ENCODE assay signal across 8 cellular contexts in genomic region chr2:201260302-201260800, GRCh38. TPM values are rescaled to one million over a fixed set of nuclear protein-coding genes. Genes with fewer than 3 reads are reported as not detected.
DNase-seq lines count a peak whose midpoint lies in the region; ATAC-seq, FAIRE-seq and TF ChIP-seq lines count a peak whose summit lies in the region.

TSS of gene CASP8 (plus strand) at chr2:201260536. CDS start at chr2:201266487, 5,951 bp downstream.

- no peaks in the 10 kb centered on the region for H3K9me3 ChIP-seq in astrocyte (ENCODE audit: insufficient read depth, low read depth, low read length)
- H3K9me3 ChIP-seq in liver (ENCODE audit: control insufficient read depth in 4 of 4, low read length in 3 of 4): no peaks in the 10 kb centered on the region

- H3K4me3 Mint-ChIP-seq in astrocyte (ENCODE audit: unreplicated experiment): peak within 1 kb of the TSS; percentile 90

- peaks cover 39% of the 10 kb centered on the region for H3K79me2 ChIP-seq in astrocyte (ENCODE audit: insufficient read depth, low read length)

- ATAC-seq in HG03378 (IDR thresholded peaks at IDR 0.05; ENCODE audit: unreplicated experiment) (peak; percentile 24), HG02588 (IDR thresholded peaks at IDR 0.05; ENCODE audit: unreplicated experiment) (no peak)

- no peaks in the 10 kb centered on the region for H3K27me3 Mint-ChIP-seq in astrocyte (ENCODE audit: low read depth, unreplicated experiment)

- H3K27me3 ChIP-seq in astrocyte (ENCODE audit: insufficient read depth, low read length): no peaks in the 10 kb centered on the region
- H3K27me3 ChIP-seq in liver (ENCODE audit: control insufficient read depth in 4 of 4, insufficient read depth in 4 of 4, low read length in 3 of 4): no peaks in the 10 kb centered on the region

- H3K4me1 Mint-ChIP-seq in astrocyte (ENCODE audit: low read depth, unreplicated experiment): peaks cover 28% of the 10 kb centered on the region

- peak within 1 kb of the TSS; percentile 94 for H3K4me2 ChIP-seq in astrocyte (ENCODE audit: low read length)

- no peak for TF ChIP-seq RAD21 in liver (IDR thresholded peaks at IDR 0.05)

- peak within 1 kb of the TSS; percentile 24 for H2AFZ ChIP-seq in astrocyte (ENCODE audit: low read depth, low read length)

- no peak for TF ChIP-seq CTCF in astrocyte (IDR thresholded peaks at IDR 0.05; ENCODE audit: insufficient read depth, low read depth, low read length)
- TF ChIP-seq CTCF in liver (IDR thresholded peaks at IDR 0.05; ENCODE audit: low read depth, low read length, missing input control): no peak

- no peaks in the 10 kb centered on the region for H3K9me3 Mint-ChIP-seq in astrocyte (ENCODE audit: unreplicated experiment)

- no peak within 1 kb of the TSS for H3K9ac ChIP-seq in astrocyte (ENCODE audit: low read length)
- H3K9ac ChIP-seq in liver (ENCODE audit: low read depth in 1 of 2, low read length in 2 of 2): peak within 1 kb of the TSS in 1 of 2 donors; percentile 15

- no peak for FAIRE-seq in astrocyte (lab: Jason Lieb, UNC)

- WGBS in liver: 69% methylated on average over 10 of the region's 10 CpGs

- H3K27ac ChIP-seq in astrocyte (ENCODE audit: low read depth, low read length) (no peak within 1 kb of the TSS), liver (ENCODE audit: low read depth in 1 of 2, low read length in 2 of 2) (peak within 1 kb of the TSS; percentile 44 to 75)

- peak within 1 kb of the TSS; percentile 99 for H3K27ac Mint-ChIP-seq in astrocyte (ENCODE audit: unreplicated experiment)

- H3K4me3 ChIP-seq in astrocyte (ENCODE audit: insufficient read depth, low read depth, low read length) (peak within 1 kb of the TSS; percentile 77), liver (ENCODE audit: low read depth in 1 of 3, low read length in 3 of 3) (peak within 1 kb of the TSS in 1 of 3 donors; percentile 15)

- H3K4me1 ChIP-seq in astrocyte (ENCODE audit: insufficient read depth, low read length) (peaks cover 11% of the 10 kb centered on the region), liver (ENCODE audit: control insufficient read depth in 4 of 4, insufficient read depth in 4 of 4, low read length in 3 of 4) (peaks cover 0 to 4% (median 1%) of the 10 kb centered on the region in 4 donors)

- no peaks in the 10 kb centered on the region for H3K36me3 ChIP-seq in astrocyte (ENCODE audit: insufficient read depth, low read length)
- no peaks in the 10 kb centered on the region for H3K36me3 ChIP-seq in liver (ENCODE audit: control insufficient read depth in 4 of 4, insufficient read depth in 3 of 4, low read depth in 1 of 4, low read length in 3 of 4)

- DNase-seq in EH (ENCODE audit: low read depth) (peak; percentile 67), T-helper 2 cell (peak in 4 of 5 experiments; percentile 37 to 96 (median 68)), astrocyte (ENCODE audit: low read depth) (peak; percentile 33), SW480 (ENCODE audit: low spot score) (no peak)
- DNase-seq in stimulated activated CD8-positive, alpha-beta memory T cell treated with anti-CD3 and anti-CD28 coated beads, Interleukin-4, amount 100 ng/mL, for 48 hours: peak; percentile 63

- no peaks in the 10 kb centered on the region for H3K36me3 Mint-ChIP-seq in astrocyte (ENCODE audit: low read depth, unreplicated experiment)

- no peaks in the 10 kb centered on the region for H4K20me1 ChIP-seq in astrocyte (ENCODE audit: insufficient read depth, low read length)

TF ChIP-seq in liver, 16 proteins besides CTCF, POLR2A, EP300 and RAD21:
- TF ChIP-seq TAF1 (conservative IDR thresholded peaks at IDR 0.05) (peak; percentile 34), REST (IDR thresholded peaks at IDR 0.05) (no peak), GABPA (IDR thresholded peaks at IDR 0.05 in 1 of 2, conservative IDR thresholded peaks at IDR 0.05 in 1 of 2) (peak in 1 of 2 donors; percentile 12), ATF3 (IDR thresholded peaks at IDR 0.05) (no peak), RXRA (IDR thresholded peaks at IDR 0.05) (no peak), ZBTB33 (IDR thresholded peaks at IDR 0.05) (no peak), FOXA1 (IDR thresholded peaks at IDR 0.05) (no peak), JUND (IDR thresholded peaks at IDR 0.05) (no peak), NR2F2 (IDR thresholded peaks at IDR 0.05) (no peak), HNF4G (IDR thresholded peaks at IDR 0.05) (no peak)

RNA-seq across cellular contexts. Expression of gene CASP8, which starts in this region (rescaled TPM):
- total RNA-seq in astrocyte: 14.4 and 16.4 TPM in 2 replicates
- total RNA-seq in liver: 10 to 100 TPM; 12.2 to 15.1 TPM
- polyA plus RNA-seq in liver: 1 to 10 TPM; 4.5 to 5.2 TPM
